Comparison of ENCODE assay signal across 8 cellular contexts in the genomic region with DNA sequence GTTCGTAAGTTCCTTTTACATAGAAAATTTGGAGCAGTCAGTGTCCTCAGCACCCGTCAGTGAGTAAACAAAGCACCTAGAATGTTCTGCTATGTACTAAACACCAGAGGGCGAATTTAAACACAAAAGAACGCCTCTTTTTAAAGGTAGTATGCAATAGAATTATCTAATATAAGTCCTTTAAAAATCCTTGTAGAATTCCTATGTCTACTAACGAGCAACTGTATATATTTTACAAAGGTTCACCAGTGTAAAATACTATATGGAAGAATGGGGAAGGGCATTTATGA. TPM values are rescaled to one million over a fixed set of nuclear protein-coding genes. Genes with fewer than 3 reads are reported as not detected.
DNase-seq lines count a peak whose midpoint lies in the region; ATAC-seq, FAIRE-seq and TF ChIP-seq lines count a peak whose summit lies in the region.

No MANE protein-coding gene starts in this region.

- H4K20me1 ChIP-seq in GM12878 (ENCODE audit: control insufficient read depth, insufficient read depth): no peaks in the 10 kb centered on the region

- no peaks in the 10 kb centered on the region for H3K9me3 Mint-ChIP-seq in CD8-positive, alpha-beta memory T cell

- peak overlapping the region in 5 of 8 donors; percentile 62 to 88 (median 72) for H3K27ac Mint-ChIP-seq in CD8-positive, alpha-beta memory T cell

- H3K36me3 Mint-ChIP-seq in CD8-positive, alpha-beta memory T cell: peaks cover 0 to 3% (median 2%) of the 10 kb centered on the region in 3 donors

- TF ChIP-seq CTCF in GM12878 (IDR thresholded peaks at IDR 0.05 in 2 of 3, conservative IDR thresholded peaks at IDR 0.05 in 1 of 3; ENCODE audit: control insufficient read depth in 2 of 3, extremely low read depth in 1 of 3, insufficient read depth in 1 of 3, low read depth in 3 of 3, low read length in 3 of 3) (peak; percentile 8 to 36 (median 16); a peak in 2 of 6 replicates), left lung (IDR thresholded peaks at IDR 0.05) (no peak), transverse colon (IDR thresholded peaks at IDR 0.05) (peak in 1 of 5 experiments; percentile 31)

- POLR2A ChIA-PET in CD8-positive, alpha-beta memory T cell (lab: Charles Lee): interaction anchor here (1.2 kb wide), 1 partner anchor 12 kb away, joined by 7 read pairs; the partner anchor contains the start of gene SLC25A46
- POLR2A ChIA-PET in GM12878 (lab: Charles Lee): interaction anchor here (0.5 kb wide), 1 partner anchor 181 kb away, joined by 3 read pairs; no protein-coding TSS in a partner anchor

- CTCF ChIA-PET in CD8-positive, alpha-beta memory T cell (lab: Charles Lee): interaction anchor here (1.3 kb wide), 1 partner anchor 11 kb away, joined by 5 read pairs; the partner anchor contains the start of gene SLC25A46
- CTCF ChIA-PET in GM12878 (lab: Yijun Ruan, JAX): interaction anchor here (0.6 to 1.5 kb wide), 4 partner anchors 9 to 1828 kb away, joined by 3 to 8 read pairs (median 3); no protein-coding TSS in a partner anchor

- RAD21 ChIA-PET in GM12878 (lab: Charles Lee; ENCODE audit: unreplicated experiment): no interaction called here

- no peak for DNase-seq in CD8-positive, alpha-beta memory T cell
- DNase-seq in GM12878 (ENCODE audit: low read depth, low spot score) (no peak), left lung (no peak), transverse colon (no peak), NCI-H187 treated with DMSO at 0.1 percent for 48 hours (lab: John Stamatoyannopoulos, UW) (no peak), NCI-H146 (lab: John Stamatoyannopoulos, UW) (no peak)

- H3K9me3 ChIP-seq in CD8-positive, alpha-beta memory T cell (ENCODE audit: low read length): no peaks in the 10 kb centered on the region
- H3K9me3 ChIP-seq in HUES64 (ENCODE audit: insufficient read depth, low read depth, low read length) (no peaks in the 10 kb centered on the region), GM12878 (replicated peaks; ENCODE audit: control insufficient read depth, insufficient read depth, low read length) (no peaks in the 10 kb centered on the region), left lung (no peaks in the 10 kb centered on the region), transverse colon (no peaks in the 10 kb centered on the region)

- H2AFZ ChIP-seq in GM12878 (ENCODE audit: control insufficient read depth, low read depth, low read length): peak overlapping the region; percentile 92

- no peak overlapping the region for H3K9ac ChIP-seq in HUES64 (ENCODE audit: low read depth, low read length)
- H3K9ac ChIP-seq in GM12878 (ENCODE audit: control insufficient read depth, insufficient read depth, low read length): no peak overlapping the region

- peak; percentile 35 for FAIRE-seq in GM12878 (lab: Jason Lieb, UNC)

- no peaks in the 10 kb centered on the region for H3K79me2 ChIP-seq in GM12878 (ENCODE audit: control insufficient read depth, insufficient read depth, low read length)

- TF ChIP-seq EP300 in GM12878 (IDR thresholded peaks at IDR 0.05; ENCODE audit: borderline replicate concordance in 1 of 2, control insufficient read depth in 1 of 2, low read depth in 2 of 2, low read length in 2 of 2): no peak
- no peak for TF ChIP-seq EP300 in transverse colon (IDR thresholded peaks at IDR 0.05; ENCODE audit: low read depth)

- peak overlapping the region; percentile 69 for H3K4me2 ChIP-seq in GM12878 (ENCODE audit: control insufficient read depth, insufficient read depth)

- H3K4me3 Mint-ChIP-seq in CD8-positive, alpha-beta memory T cell: peak overlapping the region; percentile 70 to 88 (median 85)

- H3K4me1 ChIP-seq in CD8-positive, alpha-beta memory T cell (ENCODE audit: insufficient read depth, low read length): peaks cover 4% of the 10 kb centered on the region
- no peaks in the 10 kb centered on the region for H3K4me1 ChIP-seq in HUES64 (ENCODE audit: insufficient read depth, low read length)
- H3K4me1 ChIP-seq in GM12878 (ENCODE audit: control insufficient read depth, insufficient read depth, low read length): no peaks in the 10 kb centered on the region
- H3K4me1 ChIP-seq in left lung: no peaks in the 10 kb centered on the region
- H3K4me1 ChIP-seq in transverse colon: peaks cover 0 to 3% (median 0%) of the 10 kb centered on the region in 4 donors

- WGBS in HUES64: 86% methylated on average over 2 of the region's 5 CpGs
- WGBS in GM12878 (ENCODE audit: insufficient coverage, insufficient replicate concordance, low lambda C conversion rate, missing lambda C conversion rate): 0% methylated on average over 5 of the region's 5 CpGs
- 35 to 42% methylated on average over 3 to 5 of the region's 5 CpGs for WGBS in transverse colon (ENCODE audit: low coverage in 1 of 2), 2 donors

- peak overlapping the region; percentile 76 for H3K4me3 ChIP-seq in CD8-positive, alpha-beta memory T cell (ENCODE audit: low read length)
- H3K4me3 ChIP-seq in HUES64 (ENCODE audit: low read length) (peak overlapping the region; percentile 65), GM12878 (peak overlapping the region; percentile 60), left lung (peak overlapping the region; percentile 25 to 43), transverse colon (peak overlapping the region in 3 of 4 donors; percentile 33 to 56 (median 47))

- TF ChIP-seq RAD21 in GM12878 (IDR thresholded peaks at IDR 0.05; ENCODE audit: insufficient read depth, low read depth, low read length): peak; percentile 41

- no peak for TF ChIP-seq POLR2A in GM12878 (IDR thresholded peaks at IDR 0.05; ENCODE audit: low read depth, low read length)
- TF ChIP-seq POLR2A in transverse colon (IDR thresholded peaks at IDR 0.05): no peak

- BruUV-seq in GM12878 (replicated peaks; lab: Mats Ljungman, UMichigan): no TSS peak

- ATAC-seq in GM21390 (IDR thresholded peaks at IDR 0.05; ENCODE audit: unreplicated experiment): peak; percentile 43
- peak; percentile 67 for ATAC-seq in GM12878
- ATAC-seq in left lung: peak; percentile 77

- in situ Hi-C loops in GM12878 (cut with MboI) (loop anchor here (25.0 kb wide), 2 partner anchors 510 to 785 kb away; partner anchors contain the start of gene STARD4), transverse colon (cut with MboI; ENCODE audit: low pct_ligation_motif_present in 1 of 4, low pct_unique_long_range_greater_than_20kb in 1 of 4, low sequenced_read_pairs in 3 of 4) (no loop called here)

- no peaks in the 10 kb centered on the region for H3K27me3 ChIP-seq in CD8-positive, alpha-beta memory T cell (ENCODE audit: insufficient read depth, low read length, poor library complexity, severe bottlenecking)
- H3K27me3 ChIP-seq in HUES64 (ENCODE audit: insufficient read depth, low read length) (no peaks in the 10 kb centered on the region), GM12878 (replicated peaks in 1 of 2; ENCODE audit: control insufficient read depth in 2 of 2, insufficient read depth in 2 of 2, low read length in 1 of 2) (no peaks in the 10 kb centered on the region), left lung (no peaks in the 10 kb centered on the region), transverse colon (no peaks in the 10 kb centered on the region)

- peak overlapping the region; percentile 5 for H3K27ac ChIP-seq in CD8-positive, alpha-beta memory T cell (ENCODE audit: low read depth, low read length)
- no peak overlapping the region for H3K27ac ChIP-seq in HUES64 (ENCODE audit: low read depth, low read length)
- H3K27ac ChIP-seq in GM12878 (ENCODE audit: control insufficient read depth, insufficient read depth): no peak overlapping the region
- H3K27ac ChIP-seq in left lung: no peak overlapping the region
- H3K27ac ChIP-seq in transverse colon: peak overlapping the region in 3 of 4 donors; percentile 21 to 68 (median 29)

- intact Hi-C loops in GM12878 (cut with micrococcal nuclease; ENCODE audit: unreplicated experiment): no loop called here
- intact Hi-C loops in left lung (cut with DNase I): no loop called here
- intact Hi-C loops in transverse colon (cut with DNase I; ENCODE audit: low total_unique reads): no loop called here

- H3K27me3 Mint-ChIP-seq in CD8-positive, alpha-beta memory T cell: peaks cover 2 to 17% of the 10 kb centered on the region in 2 donors

- H3K4me1 Mint-ChIP-seq in CD8-positive, alpha-beta memory T cell: peaks cover 0 to 9% (median 2%) of the 10 kb centered on the region in 3 donors

- SMC1A ChIA-PET in GM12878 (lab: Charles Lee; ENCODE audit: uncharacterized antibody, unreplicated experiment): interaction anchor here (1.0 to 1.2 kb wide), 4 partner anchors 9 to 29 kb away, joined by 3 to 6 read pairs (median 4); partner anchors contain the start of gene SLC25A46

- no peaks in the 10 kb centered on the region for H3K36me3 ChIP-seq in CD8-positive, alpha-beta memory T cell (ENCODE audit: insufficient read depth, low read length)
- no peaks in the 10 kb centered on the region for H3K36me3 ChIP-seq in HUES64 (ENCODE audit: insufficient read depth, low read length)
- H3K36me3 ChIP-seq in GM12878 (ENCODE audit: control insufficient read depth in 2 of 2, insufficient read depth in 2 of 2, low read length in 1 of 2): no peaks in the 10 kb centered on the region
- H3K36me3 ChIP-seq in left lung: no peaks in the 10 kb centered on the region
- no peaks in the 10 kb centered on the region for H3K36me3 ChIP-seq in transverse colon

RNA-seq across cellular contexts. Expression of gene TMEM232, which starts 0.5 kb away (rescaled TPM):
- total RNA-seq in CD8-positive, alpha-beta memory T cell: under 1 TPM; 0.38 to 0.92 TPM
- 0.25 TPM for polyA plus RNA-seq in CD8-positive, alpha-beta memory T cell
- 0.45 TPM for polyA plus RNA-seq in HUES64 (2013, experiment 1 of 2)
- 1.5 TPM for polyA plus RNA-seq in HUES64 (2013, experiment 2 of 2)
- 13.8 and 16.4 TPM in 2 replicates for total RNA-seq in GM12878 (2013; cell fraction: nucleolus; rRNA removed)
- total RNA-seq in GM12878 (2014; rRNA removed): 1.2 and 2.3 TPM in 2 replicates
- total RNA-seq in GM12878 (2014; rRNA removed; fragmentation: Illumina TruSeq; extraction: Trizol): 0.85 and 1.1 TPM in 2 replicates
- total RNA-seq in GM12878 (2021): 0.95 and 2.0 TPM in 2 replicates
- 0.42 TPM for polyA plus RNA-seq in GM12878 (2011; ENCODE audit: low read depth)
- 0.87 and 2.3 TPM in 2 replicates for polyA plus RNA-seq in GM12878 (2011; rRNA removed)
- polyA plus RNA-seq in GM12878 (2011; cell fraction: cytosol; rRNA removed): 0.59 and 0.78 TPM in 2 replicates
- polyA plus RNA-seq in GM12878 (2011; cell fraction: nucleus; rRNA removed): 1.4 and 1.8 TPM in 2 replicates
- polyA plus RNA-seq in GM12878 (2012): 0.66 and 1.1 TPM in 2 replicates
- 0.97 and 1.3 TPM in 2 replicates for polyA plus RNA-seq in GM12878 (2014; fragmentation: Illumina TruSeq; extraction: Trizol)
- polyA plus RNA-seq in GM12878 (2014; fragmentation: Nextera tagmentation; extraction: Ambion mirVana): 1 to 10 TPM in 1 of 2 experiments, under 1 TPM in 1; 0.29 to 1.1 TPM
- 0.59 and 0.90 TPM in 2 replicates for polyA plus RNA-seq in GM12878 (2014; rRNA removed)
- polyA plus RNA-seq in GM12878 (2016; fragmentation: Nextera tagmentation; extraction: Ambion mirVana): 1 to 10 TPM in 1 of 2 experiments, under 1 TPM in 1; 0.69 to 1.2 TPM
- 2.0 and 2.3 TPM in 2 replicates for polyA minus RNA-seq in GM12878 (2011; rRNA and poly(A)+ RNA removed)
- 1.2 TPM in 1 of 2 replicates, not detected in the other for polyA minus RNA-seq in GM12878 (2011; cell fraction: cytosol; rRNA and poly(A)+ RNA removed)
- 5.7 and 7.3 TPM in 2 replicates for polyA minus RNA-seq in GM12878 (2011; cell fraction: nucleus; rRNA and poly(A)+ RNA removed)
- 1 to 10 TPM; 2.4 to 5.1 TPM for total RNA-seq in left lung
- total RNA-seq in transverse colon: 10 to 100 TPM in 1 of 4 donors, 1 to 10 TPM in 2, not detected in 1; 3.8 to 13.1 (median 4.1) TPM

RNA-seq across cellular contexts. Expression of gene SLC25A46, which starts 11.8 kb away (rescaled TPM):
- total RNA-seq in CD8-positive, alpha-beta memory T cell: 10 to 100 TPM; 46.4 to 50.9 TPM
- polyA plus RNA-seq in CD8-positive, alpha-beta memory T cell: 23.8 TPM
- 18.1 TPM for polyA plus RNA-seq in HUES64 (2013, experiment 1 of 2)
- polyA plus RNA-seq in HUES64 (2013, experiment 2 of 2): 19.1 TPM
- 92.5 and 96.6 TPM in 2 replicates for total RNA-seq in GM12878 (2013; cell fraction: nucleolus; rRNA removed)
- total RNA-seq in GM12878 (2014; rRNA removed) (77.0 and 89.3 TPM in 2 replicates), GM12878 (2014; rRNA removed; fragmentation: Illumina TruSeq; extraction: Trizol) (76.7 and 79.3 TPM in 2 replicates), GM12878 (2021) (66.6 and 68.7 TPM in 2 replicates), left lung (10 to 100 TPM; 39.0 to 41.3 TPM), transverse colon (10 to 100 TPM; 62.6 to 84.5 (median 72.0) TPM)
- polyA plus RNA-seq in GM12878 (2011; ENCODE audit: low read depth): 22.6 TPM
- polyA plus RNA-seq in GM12878 (2011; rRNA removed) (59.8 and 91.5 TPM in 2 replicates), GM12878 (2014; fragmentation: Illumina TruSeq; extraction: Trizol) (69.9 and 78.7 TPM in 2 replicates), GM12878 (2014; fragmentation: Nextera tagmentation; extraction: Ambion mirVana) (10 to 100 TPM; 18.0 to 31.0 TPM), GM12878 (2014; rRNA removed) (46.3 and 50.5 TPM in 2 replicates), GM12878 (2016; fragmentation: Nextera tagmentation; extraction: Ambion mirVana) (10 to 100 TPM; 86.7 to 89.6 TPM)
- 24.8 and 26.7 TPM in 2 replicates for polyA plus RNA-seq in GM12878 (2011; cell fraction: cytosol; rRNA removed)
- 31.1 and 32.8 TPM in 2 replicates for polyA plus RNA-seq in GM12878 (2011; cell fraction: nucleus; rRNA removed)
- 42.1 and 43.4 TPM in 2 replicates for polyA plus RNA-seq in GM12878 (2012)
- 40.5 and 75.5 TPM in 2 replicates for polyA minus RNA-seq in GM12878 (2011; rRNA and poly(A)+ RNA removed)
- 22.7 and 26.2 TPM in 2 replicates for polyA minus RNA-seq in GM12878 (2011; cell fraction: cytosol; rRNA and poly(A)+ RNA removed)
- polyA minus RNA-seq in GM12878 (2011; cell fraction: nucleus; rRNA and poly(A)+ RNA removed): 23.2 and 36.7 TPM in 2 replicates

Comparison
In these comparisons a context has a peak if more than half of its experiments do, and no peak if none do; other contexts are left out.
1. H3K27ac ChIP-seq: peak in CD8-positive, alpha-beta memory T cell (single experiment) and transverse colon (3 of 4); none in HUES64 (single experiment), GM12878 (single experiment) and left lung (0 of 2).
2. CTCF ChIP-seq: peak in GM12878 (3 of 3); none in left lung (0 of 2).
3. Peak in every context shown above with its lines, with median percentiles within 50 percentile points of each other: H3K4me3 ChIP-seq and ATAC-seq.